20 cellular contexts compared by ENCODE assay signal in the genomic region with DNA sequence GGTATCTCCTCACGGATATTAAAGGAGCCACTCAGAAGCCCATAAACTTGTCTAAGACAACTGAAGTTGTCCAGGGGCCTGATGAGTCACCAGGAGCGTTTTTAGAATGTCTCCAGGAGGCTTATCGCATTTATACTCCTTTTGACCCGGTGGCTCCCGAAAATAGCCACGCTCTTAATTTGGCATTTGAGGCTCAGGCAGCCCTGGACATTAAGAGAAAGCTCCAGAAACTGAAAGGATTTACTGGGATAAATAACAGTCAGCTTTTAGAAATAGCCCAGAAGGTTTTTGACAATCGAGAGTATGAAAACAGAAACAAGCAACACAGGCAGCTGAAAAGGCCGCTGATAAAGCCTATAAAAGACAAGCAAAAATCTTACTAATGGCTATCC. TPM values are rescaled to one million over a fixed set of nuclear protein-coding genes. Genes with fewer than 3 reads are reported as not detected.
DNase-seq lines count a peak whose midpoint lies in the region; ATAC-seq and TF ChIP-seq lines count a peak whose summit lies in the region.
"Had no signal": no experiment of that assay in that cellular context is flagged by ENCODE, and none has a peak within 500 bp of the region (broad histone marks: within the 10 kb centered on the region; RNA-seq: fewer than 3 reads in every experiment).

No MANE protein-coding gene starts in this region.

- TF ChIP-seq CTCF in smooth muscle cell (IDR thresholded peaks at IDR 0.05; ENCODE audit: borderline replicate concordance, insufficient read depth, poor library complexity, severe bottlenecking), result no peak

- H3K4me3 ChIP-seq in mesenchymal stem cell (ENCODE audit: insufficient read depth in 1 of 2, low read depth in 1 of 2, low read length in 2 of 2), result no peak overlapping the region
- no peak overlapping the region for H3K4me3 ChIP-seq in smooth muscle cell

- ATAC-seq in naive thymus-derived CD8-positive, alpha-beta T cell, result no peak
- ATAC-seq: sciatic nerve had no signal

- no peaks in the 10 kb centered on the region for H3K9me3 ChIP-seq in mesenchymal stem cell (ENCODE audit: control insufficient read depth, low read length)
- H3K9me3 ChIP-seq in smooth muscle cell (replicated peaks; ENCODE audit: low read depth), result no peaks in the 10 kb centered on the region
- H3K9me3 ChIP-seq: BE2C had no signal

- H3K27ac Mint-ChIP-seq in naive thymus-derived CD8-positive, alpha-beta T cell, result no peak overlapping the region
- H3K27ac Mint-ChIP-seq: immature natural killer cell had no signal

- H3K4ac ChIP-seq in mesenchymal stem cell (ENCODE audit: low read depth in 1 of 2, low read length in 2 of 2), result no peak overlapping the region

- H3K9ac ChIP-seq in mesenchymal stem cell (ENCODE audit: low read length), result no peak overlapping the region
- peak overlapping the region; percentile 56 for H3K9ac ChIP-seq in smooth muscle cell (ENCODE audit: low read depth)

- H2AFZ ChIP-seq in mesenchymal stem cell (ENCODE audit: low read depth, low read length) (no peak overlapping the region), smooth muscle cell (ENCODE audit: low read depth) (no peak overlapping the region)

- H2BK15ac ChIP-seq in mesenchymal stem cell (ENCODE audit: low read depth, poor library complexity, severe bottlenecking), result no peak overlapping the region

- peaks cover 0 to 4% of the 10 kb centered on the region in 2 experiments for H3K36me3 ChIP-seq in mesenchymal stem cell (ENCODE audit: control insufficient read depth in 1 of 2, insufficient read depth in 2 of 2, low read depth in 1 of 2, low read length in 2 of 2)
- H3K36me3 ChIP-seq in smooth muscle cell (ENCODE audit: low read depth), result no peaks in the 10 kb centered on the region
- H3K36me3 ChIP-seq: BE2C had no signal

- no peak overlapping the region for H3K4me3 Mint-ChIP-seq in naive thymus-derived CD8-positive, alpha-beta T cell
- H3K4me3 Mint-ChIP-seq: immature natural killer cell had no signal

- no peaks in the 10 kb centered on the region for H4K20me1 ChIP-seq in smooth muscle cell (ENCODE audit: low read depth)

- H3K18ac ChIP-seq in mesenchymal stem cell (ENCODE audit: low read depth in 1 of 2, low read length in 2 of 2), result no peak overlapping the region

- no peaks in the 10 kb centered on the region for H3K27me3 ChIP-seq in mesenchymal stem cell (ENCODE audit: control insufficient read depth in 1 of 2, insufficient read depth in 1 of 2, low read length in 2 of 2)
- no peaks in the 10 kb centered on the region for H3K27me3 ChIP-seq in smooth muscle cell (ENCODE audit: low read depth)
- H3K27me3 ChIP-seq: BE2C had no signal

- whole genome bisulfite sequencing in mesenchymal stem cell, result 18% methylated on average over 8 of the region's 8 CpGs
- WGBS in smooth muscle cell (ENCODE audit: low lambda C conversion rate), result 0% methylated on average over 8 of the region's 8 CpGs

- peaks cover 0 to 7% (median 0%) of the 10 kb centered on the region in 9 donors for H3K9me3 Mint-ChIP-seq in naive thymus-derived CD8-positive, alpha-beta T cell
- H3K9me3 Mint-ChIP-seq: immature natural killer cell had no signal

- no peak overlapping the region for H2BK120ac ChIP-seq in mesenchymal stem cell (ENCODE audit: low read depth, low read length)

- no peaks in the 10 kb centered on the region for H3K4me1 ChIP-seq in mesenchymal stem cell (ENCODE audit: control insufficient read depth, insufficient read depth, low read depth, low read length)
- H3K4me1 ChIP-seq in smooth muscle cell (ENCODE audit: low read depth), result peaks cover 13% of the 10 kb centered on the region
- H3K4me1 ChIP-seq: BE2C had no signal

- peaks cover 0 to 7% (median 0%) of the 10 kb centered on the region in 3 donors for H3K36me3 Mint-ChIP-seq in naive thymus-derived CD8-positive, alpha-beta T cell

- H3K79me2 ChIP-seq in smooth muscle cell (ENCODE audit: low read depth), result no peaks in the 10 kb centered on the region

- no peak overlapping the region for H3K14ac ChIP-seq in mesenchymal stem cell (ENCODE audit: low read length in 2 of 2)

- peaks cover 5 to 25% (median 14%) of the 10 kb centered on the region in 4 donors for H3K4me1 Mint-ChIP-seq in naive thymus-derived CD8-positive, alpha-beta T cell

- H2BK12ac ChIP-seq in mesenchymal stem cell (ENCODE audit: low read length in 2 of 2), result no peak overlapping the region

- DNase-seq in HCEC 1CT (peak; percentile 42), amniotic epithelial cell (ENCODE audit: low read depth) (peak; percentile 81), mesenchymal stem cell (peak; percentile 85), smooth muscle cell (lab: John Stamatoyannopoulos, UW; ENCODE audit: unreplicated experiment) (no peak), kidney glomerular epithelial cell (lab: John Stamatoyannopoulos, UW) (no peak), HT-29 (ENCODE audit: low spot score) (no peak)
- DNase-seq in naive thymus-derived CD8-positive, alpha-beta T cell, result no peak
- DNase-seq: activated CD4-positive, alpha-beta T cell treated with anti-CD3 and anti-CD28 coated beads for 48 hours; activated CD8-positive, alpha-beta memory T cell treated with anti-CD3 and anti-CD28 coated beads, Interleukin-2, amount 50 U/mL, for 4 hours; activated naive CD4-positive, alpha-beta T cell; aorta; BE2C; immature natural killer cell; KBM-7; mammary epithelial cell; NCI-H1092; NCI-H526 treated with DMSO at 0.1 percent for 48 hours; stimulated activated CD4-positive, alpha-beta T cell treated with anti-CD3 and anti-CD28 coated beads, Interleukin-2, amount 100 ng/mL, for 48 hours; T1000 had no signal

- no peak overlapping the region for H4K8ac ChIP-seq in mesenchymal stem cell (ENCODE audit: low read length)

- no peak overlapping the region for H3K27ac ChIP-seq in mesenchymal stem cell (ENCODE audit: low read length, poor library complexity, severe bottlenecking)
- H3K27ac ChIP-seq in smooth muscle cell (ENCODE audit: low read depth), result peak overlapping the region; percentile 89

- peaks cover 16% of the 10 kb centered on the region for H3K79me1 ChIP-seq in mesenchymal stem cell (replicated peaks; ENCODE audit: low read length, poor library complexity, severe bottlenecking)

- H3F3A ChIP-seq in smooth muscle cell (ENCODE audit: low read depth), result peaks cover 16% of the 10 kb centered on the region

- H2AK5ac ChIP-seq in mesenchymal stem cell (ENCODE audit: low read length, severe bottlenecking), result no peak overlapping the region

- POLR2A ChIA-PET in naive thymus-derived CD8-positive, alpha-beta T cell (lab: Charles Lee), result interaction anchor here (0.9 kb wide), 1 partner anchor 110 kb away, joined by 3 read pairs; no protein-coding TSS in a partner anchor

- no peak overlapping the region for H2BK5ac ChIP-seq in mesenchymal stem cell (ENCODE audit: low read depth, low read length, poor library complexity, severe bottlenecking)

- H4K91ac ChIP-seq in mesenchymal stem cell (ENCODE audit: low read length), result no peak overlapping the region

- no peak overlapping the region for H3K23ac ChIP-seq in mesenchymal stem cell (ENCODE audit: low read length in 2 of 2)

- H3K4me2 ChIP-seq in mesenchymal stem cell (ENCODE audit: low read length, poor library complexity, severe bottlenecking) (no peak overlapping the region), smooth muscle cell (peak overlapping the region; percentile 68)

- H3K27me3 Mint-ChIP-seq in naive thymus-derived CD8-positive, alpha-beta T cell, result no peaks in the 10 kb centered on the region

RNA-seq across cellular contexts. Expression of a gene that starts 4.1 kb away (rescaled TPM):
- 4.4 TPM for polyA plus RNA-seq in mesenchymal stem cell (2013, experiment 1 of 2)
- polyA plus RNA-seq in mesenchymal stem cell (2013, experiment 2 of 2), result 4.3 TPM
- 5.6 and 6.0 TPM in 2 replicates for total RNA-seq in smooth muscle cell
- polyA plus RNA-seq in smooth muscle cell, result 4.3 and 6.5 TPM in 2 replicates
- total RNA-seq in naive thymus-derived CD8-positive, alpha-beta T cell, result 10 to 100 TPM in 1 of 2 experiments, 1 to 10 TPM in 1; 9.4 to 10.2 TPM
- 1 to 10 TPM in 1 of 3 donors, under 1 TPM in 2; 0.15 to 2.1 (median 0.49) TPM for polyA plus RNA-seq in naive thymus-derived CD8-positive, alpha-beta T cell
- total RNA-seq in HT-29 (2014; rRNA removed; shearing (Covaris generic)), result 8.5 and 9.3 TPM in 2 replicates

Comparison
In these comparisons a context has a peak if more than half of its experiments do, and no peak if none do; other contexts are left out.
1. DNase-seq: peak in HCEC 1CT (single experiment), amniotic epithelial cell (single experiment) and mesenchymal stem cell (single experiment); none in smooth muscle cell (single experiment), naive thymus-derived CD8-positive, alpha-beta T cell (0 of 10), kidney glomerular epithelial cell (single experiment) and HT-29 (single experiment).